ENCODE assay signal across 9 cellular contexts in genomic region chr1:201085902-201086735, GRCh38. TPM values are rescaled to one million over a fixed set of nuclear protein-coding genes. Genes with fewer than 3 reads are reported as not detected.
A peak's percentile ranks its signal among the peaks of the same experiment; 100 is the strongest.
DNase-seq lines count a peak whose midpoint lies in the region; ATAC-seq, FAIRE-seq and TF ChIP-seq lines count a peak whose summit lies in the region.
"Had no signal": no experiment of that assay in that cellular context is flagged by ENCODE, and none has a peak within 500 bp of the region (broad histone marks: within the 10 kb centered on the region; RNA-seq: fewer than 3 reads in every experiment).

No MANE protein-coding gene starts in this region.

- TF ChIP-seq CTCF in SK-N-SH (IDR thresholded peaks at IDR 0.05), result peak; percentile 61
- peak; percentile 47 to 60 for TF ChIP-seq CTCF in brain (conservative IDR thresholded peaks at IDR 0.05)
- peak; percentile 49 for TF ChIP-seq CTCF in kidney (IDR thresholded peaks at IDR 0.05; ENCODE audit: borderline replicate concordance, extremely low read depth, insufficient read depth)

- DNase-seq in DMS153 (lab: John Stamatoyannopoulos, UW) (peak; percentile 55), HT1080 (ENCODE audit: low read depth) (peak; percentile 56), SK-N-SH (peak; percentile 60), kidney (no peak), NCI-H2227 (lab: John Stamatoyannopoulos, UW; ENCODE audit: unreplicated experiment) (no peak)
- peak; percentile 7 for DNase-seq in stimulated activated CD8-positive, alpha-beta memory T cell treated with anti-CD3 and anti-CD28 coated beads, Interleukin-15, amount 100 ng/mL, for 1 hour (ENCODE audit: low read depth)

- FAIRE-seq in kidney (lab: Jason Lieb, UNC), result no peak

- H3K27me3 Mint-ChIP-seq in brain, result peaks cover 4% of the 10 kb centered on the region

- CTCF ChIA-PET in SK-N-SH (lab: Yijun Ruan, JAX), result interaction anchor here (0.7 to 2.1 kb wide), 8 partner anchors 12 to 276 kb away, joined by 3 to 8 read pairs (median 3); no protein-coding TSS in a partner anchor

- H3K9ac ChIP-seq in SK-N-SH (no peak overlapping the region), kidney (ENCODE audit: low read length in 2 of 2) (no peak overlapping the region)

- peaks cover 0 to 3% (median 0%) of the 10 kb centered on the region in 5 experiments for H3K9me3 Mint-ChIP-seq in brain

- H3K4me1 Mint-ChIP-seq in brain, result peaks cover 64% of the 10 kb centered on the region

- no peak overlapping the region; a peak in 1 of 4 replicates for H3K4me3 ChIP-seq in SK-N-SH (ENCODE audit: low read depth in 2 of 2, low read length in 1 of 2)
- no peak overlapping the region for H3K4me3 ChIP-seq in kidney (ENCODE audit: low read length in 2 of 2)

- H3K27ac Mint-ChIP-seq in brain, result peak overlapping the region in 3 of 5 experiments; percentile 20 to 94 (median 88)

- TF ChIP-seq EP300 in SK-N-SH (IDR thresholded peaks at IDR 0.05; ENCODE audit: borderline replicate concordance in 1 of 2, low read depth in 1 of 2, low read length in 1 of 2), result no peak

- ATAC-seq in HG03108 (IDR thresholded peaks at IDR 0.05; ENCODE audit: unreplicated experiment), result no peak

- H3K4me2 ChIP-seq in SK-N-SH, result no peak overlapping the region

- no peaks in the 10 kb centered on the region for H3K9me2 ChIP-seq in SK-N-SH

- TF ChIP-seq RAD21 in SK-N-SH (IDR thresholded peaks at IDR 0.05; ENCODE audit: low read length), result peak; percentile 55

- no peaks in the 10 kb centered on the region for H3K36me3 ChIP-seq in SK-N-SH (replicated peaks in 1 of 2; ENCODE audit: control insufficient read depth in 1 of 2, insufficient read depth in 2 of 2, low read length in 1 of 2)
- no peaks in the 10 kb centered on the region for H3K36me3 ChIP-seq in kidney (ENCODE audit: control insufficient read depth in 1 of 2, insufficient read depth in 2 of 2, low read length in 2 of 2)

- no peak overlapping the region for H3K4me3 Mint-ChIP-seq in brain

- H3K36me3 Mint-ChIP-seq in brain, result no peaks in the 10 kb centered on the region

- H3K4me1 ChIP-seq in SK-N-SH (ENCODE audit: control insufficient read depth in 1 of 2, insufficient read depth in 2 of 2, low read depth in 1 of 2, low read length in 1 of 2), result no peaks in the 10 kb centered on the region
- peaks cover 0 to 2% of the 10 kb centered on the region in 2 donors for H3K4me1 ChIP-seq in kidney (ENCODE audit: control insufficient read depth in 1 of 2, insufficient read depth in 1 of 2, low read depth in 1 of 2, low read length in 2 of 2)

- H3K27ac ChIP-seq in SK-N-SH (ENCODE audit: low read depth in 2 of 2, low read length in 1 of 2), result no peak overlapping the region
- no peak overlapping the region for H3K27ac ChIP-seq in kidney (ENCODE audit: low read depth in 2 of 2, low read length in 2 of 2)

- H3K27me3 ChIP-seq in SK-N-SH (ENCODE audit: insufficient read depth), result peaks cover 19% of the 10 kb centered on the region; the same call in 1 of the 2 replicates

- no peak overlapping the region for H2AFZ ChIP-seq in SK-N-SH (ENCODE audit: low read depth)

- H3F3A ChIP-seq in SK-N-SH (replicated peaks; ENCODE audit: insufficient read depth), result no peaks in the 10 kb centered on the region

- H4K20me1 ChIP-seq in SK-N-SH (ENCODE audit: insufficient read depth), result no peaks in the 10 kb centered on the region

- no peaks in the 10 kb centered on the region for H3K79me2 ChIP-seq in SK-N-SH (ENCODE audit: insufficient read depth)

- H3K9me3 ChIP-seq in SK-N-SH (no peaks in the 10 kb centered on the region), kidney (ENCODE audit: control insufficient read depth in 1 of 2, low read length in 2 of 2) (no peaks in the 10 kb centered on the region)

- intact Hi-C loops in kidney (cut with DNase I), result no loop called here

- 62% methylated on average over 10 of the region's 12 CpGs for WGBS in SK-N-SH (ENCODE audit: low lambda C conversion rate)

- POLR2A ChIA-PET in SK-N-SH (lab: Yijun Ruan, JAX), result no interaction called here

TF ChIP-seq in SK-N-SH, 30 proteins besides CTCF, POLR2A, EP300 and RAD21:
- no peak for TF ChIP-seq SIN3A (IDR thresholded peaks at IDR 0.05; ENCODE audit: borderline replicate concordance, low read depth, low read length)
- TF ChIP-seq SMC3 (IDR thresholded peaks at IDR 0.05; ENCODE audit: low read depth, low read length), result peak; percentile 67
- no peak for TF ChIP-seq REST (IDR thresholded peaks at IDR 0.05; ENCODE audit: low read depth, low read length)
- no peak for TF ChIP-seq FOXM1 (IDR thresholded peaks at IDR 0.05; ENCODE audit: low read depth)
- TF ChIP-seq TCF12 (IDR thresholded peaks at IDR 0.05), result no peak
- no peak for TF ChIP-seq IRF3 (IDR thresholded peaks at IDR 0.05; ENCODE audit: low read depth, low read length)
- no peak for TF ChIP-seq POLR2AphosphoS5 (IDR thresholded peaks at IDR 0.05; ENCODE audit: low read depth, low read length)
- TF ChIP-seq CHD2 (IDR thresholded peaks at IDR 0.05; ENCODE audit: low read length, partially characterized antibody), result no peak
TF ChIP-seq in SK-N-SH: peak in this region for 1.

RNA-seq across cellular contexts. Expression of gene CACNA1S, which starts 26.1 kb away (rescaled TPM):
- not detected in 2 replicates for total RNA-seq in HT1080 (2014; rRNA removed; shearing (Covaris generic))
- polyA plus RNA-seq in HT1080 (2015; cell fraction: cytosol; rRNA removed), result not detected in 2 replicates
- polyA plus RNA-seq in HT1080 (2015; cell fraction: nucleus; rRNA removed), result not detected in 2 replicates
- not detected in 2 replicates for polyA plus RNA-seq in SK-N-SH (2012; rRNA removed)
- polyA plus RNA-seq in SK-N-SH (2012; cell fraction: cytosol; rRNA removed), result 0.01 TPM in 1 of 2 replicates, not detected in the other
- not detected in 2 replicates for polyA plus RNA-seq in SK-N-SH (2012; cell fraction: nucleus; rRNA removed)
- 0.19 TPM for polyA plus RNA-seq in brain (ENCODE audit: insufficient read depth, low read depth, low replicate concordance)
- not detected for total RNA-seq in kidney
- polyA plus RNA-seq in kidney (ENCODE audit: insufficient read depth, low read depth, low replicate concordance), result 0.41 TPM
- total RNA-seq: T-helper 1 cell treated with Interleukin-12 subunit alpha and Interleukin-12 subunit beta and Interleukin-4 antibody, amounts not matched to agents 30 ng/mL and 1 ng/mL, for 36 hours had no signal

RNA-seq across cellular contexts. Expression of gene ASCL5, which starts 40.9 kb away (rescaled TPM):
- total RNA-seq in HT1080 (2014; rRNA removed; shearing (Covaris generic)), result not detected in 2 replicates
- polyA plus RNA-seq in HT1080 (2015; cell fraction: cytosol; rRNA removed), result not detected in 2 replicates
- polyA plus RNA-seq in HT1080 (2015; cell fraction: nucleus; rRNA removed), result not detected in 2 replicates
- polyA plus RNA-seq in SK-N-SH (2012; rRNA removed) (0.05 TPM in 1 of 2 replicates, not detected in the other), brain (ENCODE audit: insufficient read depth, low read depth, low replicate concordance) (not detected), kidney (ENCODE audit: insufficient read depth, low read depth, low replicate concordance) (not detected)
- not detected in 2 replicates for polyA plus RNA-seq in SK-N-SH (2012; cell fraction: cytosol; rRNA removed)
- polyA plus RNA-seq in SK-N-SH (2012; cell fraction: nucleus; rRNA removed), result 0.04 and 0.06 TPM in 2 replicates
- total RNA-seq in kidney, result not detected
- total RNA-seq: T-helper 1 cell treated with Interleukin-12 subunit alpha and Interleukin-12 subunit beta and Interleukin-4 antibody, amounts not matched to agents 30 ng/mL and 1 ng/mL, for 36 hours had no signal

Comparison
In these comparisons a context has a peak if more than half of its experiments do, and no peak if none do; other contexts are left out.
1. DNase-seq: peak in DMS153 (single experiment), HT1080 (single experiment), SK-N-SH (single experiment) and stimulated activated CD8-positive, alpha-beta memory T cell treated with anti-CD3 and anti-CD28 coated beads, Interleukin-15, amount 100 ng/mL, for 1 hour (single experiment); none in kidney (single experiment) and NCI-H2227 (single experiment).
2. Peak in every context shown above with its lines, with median percentiles within 50 percentile points of each other: CTCF ChIP-seq.